ENCODE assay signal across 8 cellular contexts in genomic region chr10:73814896-73815718, GRCh38. TPM values are rescaled to one million over a fixed set of nuclear protein-coding genes. Genes with fewer than 3 reads are reported as not detected.
DNase-seq lines count a peak whose midpoint lies in the region; ATAC-seq and TF ChIP-seq lines count a peak whose summit lies in the region.
"Had no signal": no experiment of that assay in that cellular context is flagged by ENCODE, and none has a peak within 500 bp of the region (broad histone marks: within the 10 kb centered on the region; RNA-seq: fewer than 3 reads in every experiment).

No MANE protein-coding gene starts in this region.

- H3K27me3 Mint-ChIP-seq in naive thymus-derived CD8-positive, alpha-beta T cell = no peaks in the 10 kb centered on the region

- POLR2A ChIA-PET in naive thymus-derived CD8-positive, alpha-beta T cell (lab: Charles Lee) = interaction anchor here (1.2 kb wide), 1 partner anchor 65 kb away, joined by 3 read pairs; no protein-coding TSS in a partner anchor

- no peak overlapping the region for H3K4me3 Mint-ChIP-seq in naive thymus-derived CD8-positive, alpha-beta T cell

- H3K9ac ChIP-seq in KMS-11 = no peak overlapping the region

- no peak overlapping the region for H2AFZ ChIP-seq in KMS-11 (ENCODE audit: low read depth)

- in situ Hi-C loops in T47D (cut with HindIII; ENCODE audit: low pct_unique_long_range_greater_than_20kb, low sequenced_read_pairs) = no loop called here

- H3K79me2 ChIP-seq in KMS-11 (ENCODE audit: insufficient read depth, low read depth) = no peaks in the 10 kb centered on the region

- H3K9me3 ChIP-seq in neutrophil = no peaks in the 10 kb centered on the region
- H3K9me3 ChIP-seq: SJSA1 had no signal

- H3K4me1 ChIP-seq in KMS-11 (ENCODE audit: low read depth, poor library complexity, severe bottlenecking) = peaks cover 4% of the 10 kb centered on the region
- peaks cover 60 to 68% of the 10 kb centered on the region in 2 experiments for H3K4me1 ChIP-seq in neutrophil (ENCODE audit: control insufficient read depth in 1 of 2, insufficient read depth in 1 of 2, low read depth in 1 of 2, low read length in 1 of 2)

- peak overlapping the region in 3 of 10 donors; percentile 40 to 82 (median 65) for H3K27ac Mint-ChIP-seq in naive thymus-derived CD8-positive, alpha-beta T cell

- no peak overlapping the region for H3K4me2 ChIP-seq in KMS-11

- peaks cover 0 to 2% (median 0%) of the 10 kb centered on the region in 9 donors for H3K9me3 Mint-ChIP-seq in naive thymus-derived CD8-positive, alpha-beta T cell

- peaks cover 4 to 13% (median 9%) of the 10 kb centered on the region in 4 donors for H3K4me1 Mint-ChIP-seq in naive thymus-derived CD8-positive, alpha-beta T cell

- no peak overlapping the region for H3K4me3 ChIP-seq in KMS-11 (IDR thresholded peaks at IDR 0.05; ENCODE audit: insufficient read depth, low read depth, low read length)
- H3K4me3 ChIP-seq in neutrophil (ENCODE audit: low read depth in 1 of 2, low read length in 1 of 2) = no peak overlapping the region
- H3K4me3 ChIP-seq: SJSA1 had no signal

- H3K27ac ChIP-seq in KMS-11 (no peak overlapping the region), neutrophil (peak overlapping the region; percentile 81)
- H3K27ac ChIP-seq: SJSA1 had no signal

- ATAC-seq in naive thymus-derived CD8-positive, alpha-beta T cell = no peak
- ATAC-seq in HG03159 (IDR thresholded peaks at IDR 0.05; ENCODE audit: unreplicated experiment) = no peak

- H3K36me3 ChIP-seq in KMS-11 (ENCODE audit: insufficient read depth) = no peaks in the 10 kb centered on the region
- peaks cover 75% of the 10 kb centered on the region for H3K36me3 ChIP-seq in neutrophil

- peak; percentile 46 for TF ChIP-seq CTCF in KMS-11 (conservative IDR thresholded peaks at IDR 0.05; ENCODE audit: low read depth, low read length)
- peak; percentile 21 for TF ChIP-seq CTCF in neutrophil (IDR thresholded peaks at IDR 0.05)

- DNase-seq in ELF-1 (ENCODE audit: low read depth, low spot score) (peak; percentile 29), T47D (ENCODE audit: low read depth in 1 of 2, low spot score in 1 of 2) (peak; percentile 51 to 55), NOMO-1 (lab: John Stamatoyannopoulos, UW; ENCODE audit: unreplicated experiment in 2 of 2) (no peak)
- DNase-seq in naive thymus-derived CD8-positive, alpha-beta T cell = no peak

- H4K20me1 ChIP-seq in KMS-11 (ENCODE audit: insufficient read depth) = no peaks in the 10 kb centered on the region

- H3K27me3 ChIP-seq in KMS-11 (ENCODE audit: insufficient read depth, low read depth) (no peaks in the 10 kb centered on the region), neutrophil (no peaks in the 10 kb centered on the region)
- H3K27me3 ChIP-seq: SJSA1 had no signal

- H3K36me3 Mint-ChIP-seq in naive thymus-derived CD8-positive, alpha-beta T cell = peaks cover 0 to 39% (median 7%) of the 10 kb centered on the region in 3 donors

RNA-seq across cellular contexts. Expression of gene NDST2, which starts 3.7 kb away (rescaled TPM):
- total RNA-seq in naive thymus-derived CD8-positive, alpha-beta T cell = 100 to 1,000 TPM; 101 to 112 TPM
- polyA plus RNA-seq in naive thymus-derived CD8-positive, alpha-beta T cell = 10 to 100 TPM; 13.4 to 34.3 (median 24.5) TPM

RNA-seq across cellular contexts. Expression of gene ZSWIM8, which starts 29.7 kb away (rescaled TPM):
- 10 to 100 TPM; 79.0 to 79.9 TPM for total RNA-seq in naive thymus-derived CD8-positive, alpha-beta T cell
- 10 to 100 TPM; 12.3 to 18.5 (median 13.4) TPM for polyA plus RNA-seq in naive thymus-derived CD8-positive, alpha-beta T cell

RNA-seq across cellular contexts. Expression of gene CHCHD1, which starts 33.3 kb away (rescaled TPM):
- 10 to 100 TPM; 19.9 to 22.1 TPM for total RNA-seq in naive thymus-derived CD8-positive, alpha-beta T cell
- polyA plus RNA-seq in naive thymus-derived CD8-positive, alpha-beta T cell = 10 to 100 TPM; 32.2 to 44.6 (median 37.9) TPM

RNA-seq across cellular contexts. Expression of gene CAMK2G, which starts 59.2 kb away (rescaled TPM):
- 10 to 100 TPM; 60.4 to 61.7 TPM for total RNA-seq in naive thymus-derived CD8-positive, alpha-beta T cell
- polyA plus RNA-seq in naive thymus-derived CD8-positive, alpha-beta T cell = 1 to 10 TPM; 4.6 to 6.7 (median 5.1) TPM

Comparison
In these comparisons a context has a peak if more than half of its experiments do, and no peak if none do; other contexts are left out.
1. DNase-seq: peak in ELF-1 (single experiment) and T47D (2 of 2); none in naive thymus-derived CD8-positive, alpha-beta T cell (0 of 10) and NOMO-1 (0 of 2).